ENCODE assay signal across 8 cellular contexts in genomic region chr1:157963713-157964112, GRCh38. TPM values are rescaled to one million over a fixed set of nuclear protein-coding genes. Genes with fewer than 3 reads are reported as not detected.
DNase-seq lines count a peak whose midpoint lies in the region; ATAC-seq, FAIRE-seq and TF ChIP-seq lines count a peak whose summit lies in the region.

No MANE protein-coding gene starts in this region.

- peak; percentile 87 for DNase-seq in AG20443 (ENCODE audit: low spot score)
- DNase-seq in GM18507 (ENCODE audit: extremely low spot score, insufficient read length, low read depth) = peak; percentile 32
- peak; percentile 3 for DNase-seq in NCI-H146 treated with DMSO at 0.1 percent for 48 hours (lab: John Stamatoyannopoulos, UW; ENCODE audit: unreplicated experiment)
- peak; percentile 91 for DNase-seq in MCF 10A (ENCODE audit: unreplicated experiment)
- peak; percentile 79 for DNase-seq in islet precursor cell
- peak; percentile 13 for DNase-seq in stimulated activated CD4-positive, alpha-beta T cell treated with anti-CD3 and anti-CD28 coated beads, Interleukin-2, amount 100 ng/mL, for 4 hours (ENCODE audit: low read depth)

- H3K4me3 Mint-ChIP-seq in MCF 10A (ENCODE audit: unreplicated experiment) = no peak overlapping the region

- CTCF ChIA-PET in MCF 10A (lab: Yijun Ruan, JAX) = interaction anchor here (0.6 to 42.3 kb wide), 78 partner anchors 7 to 1667 kb away, joined by 3 to 2587 read pairs (median 4); partner anchors contain the start of gene KIRREL1

- peaks cover 5% of the 10 kb centered on the region for H3K36me3 Mint-ChIP-seq in MCF 10A (ENCODE audit: insufficient read depth, unreplicated experiment)

- H3K27ac Mint-ChIP-seq in MCF 10A (ENCODE audit: low read depth, unreplicated experiment) = no peak overlapping the region

- FAIRE-seq in GM18507 (lab: Jason Lieb, UNC) (peak; percentile 66), TTC549 (lab: Jason Lieb, UNC) (peak; percentile 94)

- H3K4me1 Mint-ChIP-seq in MCF 10A (ENCODE audit: insufficient read depth, unreplicated experiment) = peaks cover 25% of the 10 kb centered on the region

- no peak for ATAC-seq in GM19035 (IDR thresholded peaks at IDR 0.05; ENCODE audit: unreplicated experiment)

- POLR2A ChIA-PET in MCF 10A (lab: Yijun Ruan, JAX) = interaction anchor here (0.9 to 2.7 kb wide), 4 partner anchors 124 to 161 kb away, joined by 3 to 23 read pairs (median 9); no protein-coding TSS in a partner anchor

- intact Hi-C loops in MCF 10A (cut with micrococcal nuclease) = loop anchor here (1.0 to 5.0 kb wide), 6 partner anchors 29 to 563 kb away; no protein-coding TSS in a partner anchor

- peak; percentile 99 for TF ChIP-seq CTCF in MCF 10A (IDR thresholded peaks at IDR 0.05; ENCODE audit: unreplicated experiment)

- H3K27me3 Mint-ChIP-seq in MCF 10A (ENCODE audit: insufficient read depth, unreplicated experiment) = peaks cover 18% of the 10 kb centered on the region

- H3K9me3 Mint-ChIP-seq in MCF 10A (ENCODE audit: unreplicated experiment) = no peaks in the 10 kb centered on the region

- BruUV-seq in MCF 10A (replicated peaks; lab: Mats Ljungman, UMichigan) = no TSS peak

RNA-seq across cellular contexts. Expression of gene KIRREL1, which starts 29.7 kb away (rescaled TPM):
- total RNA-seq in MCF 10A (2022) = 73.6 and 101 TPM in 2 replicates

Comparison
In these comparisons a context has a peak if more than half of its experiments do, and no peak if none do; other contexts are left out.
1. DNase-seq: peak in every context shown above with its lines; median percentile 91 in MCF 10A; 87 in AG20443; 79 in islet precursor cell; 32 in GM18507; 13 in stimulated activated CD4-positive, alpha-beta T cell treated with anti-CD3 and anti-CD28 coated beads, Interleukin-2, amount 100 ng/mL, for 4 hours; 3 in NCI-H146 treated with DMSO at 0.1 percent for 48 hours.